Comparison of ENCODE assay signal across 6 cellular contexts in the genomic region with DNA sequence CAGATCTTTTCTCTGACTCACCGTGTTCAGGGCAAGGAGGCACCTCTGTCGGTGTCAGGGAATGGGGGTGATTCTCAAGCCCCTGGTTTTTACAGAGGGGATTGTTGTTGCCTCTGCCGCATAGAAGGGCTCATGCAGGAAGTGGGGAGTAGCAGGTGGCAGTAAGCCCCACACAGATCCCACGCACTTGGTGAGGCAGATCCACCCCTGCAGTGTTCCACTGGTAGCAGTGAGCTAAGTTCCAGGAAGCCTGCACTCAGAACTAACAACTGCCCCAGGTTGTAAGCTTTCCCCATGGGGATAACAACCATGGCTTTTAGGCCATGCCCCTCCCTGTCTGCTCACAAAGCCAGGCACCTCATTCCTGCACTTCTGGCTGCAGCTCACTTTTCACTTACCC.
DNase-seq lines count a peak whose midpoint lies in the region; ATAC-seq, FAIRE-seq and TF ChIP-seq lines count a peak whose summit lies in the region.
"Not testable (repeated sequence)": the region's sequence is repeated elsewhere in the genome, so short reads cannot be mapped to it uniquely, and the experiment has no call there.

No MANE protein-coding gene starts in this region.

- not testable (repeated sequence) for H3K4me2 ChIP-seq in DND-41 (ENCODE audit: insufficient read depth, low read length); GM12878 (ENCODE audit: control insufficient read depth, insufficient read depth)

- RAD21 ChIA-PET in GM12878 (lab: Charles Lee; ENCODE audit: unreplicated experiment), result not testable (repeated sequence)

- not testable (repeated sequence) for H3K79me2 ChIP-seq in DND-41 (ENCODE audit: insufficient read depth, low read length); GM12878 (ENCODE audit: control insufficient read depth, insufficient read depth, low read length)

- CTCF ChIA-PET in GM12878 (lab: Yijun Ruan, JAX), result not testable (repeated sequence)

- H2AFZ ChIP-seq in DND-41 (ENCODE audit: low read depth, low read length); GM12878 (ENCODE audit: control insufficient read depth, low read depth, low read length): not testable (repeated sequence)

- H4K20me1 ChIP-seq in DND-41 (ENCODE audit: insufficient read depth, low read length); GM12878 (ENCODE audit: control insufficient read depth, insufficient read depth): not testable (repeated sequence)

- SMC1A ChIA-PET in GM12878 (lab: Charles Lee; ENCODE audit: uncharacterized antibody, unreplicated experiment), result not testable (repeated sequence)

- not testable (repeated sequence) for FAIRE-seq in GM12878 (lab: Jason Lieb, UNC)

- H3K9me3 ChIP-seq in DND-41 (ENCODE audit: insufficient read depth, low read length, severe bottlenecking); GM12878 (replicated peaks; ENCODE audit: control insufficient read depth, insufficient read depth, low read length); aorta (ENCODE audit: control insufficient read depth, low read length): not testable (repeated sequence)

- BruUV-seq in GM12878 (replicated peaks; lab: Mats Ljungman, UMichigan), result not testable (repeated sequence)

- H3K36me3 ChIP-seq in DND-41 (ENCODE audit: insufficient read depth, low read length); GM12878 (ENCODE audit: control insufficient read depth in 2 of 2, insufficient read depth in 2 of 2, low read length in 1 of 2); aorta (ENCODE audit: control insufficient read depth in 1 of 2, insufficient read depth in 2 of 2, low read length in 1 of 2): not testable (repeated sequence)

- H3K27ac ChIP-seq in DND-41 (ENCODE audit: low read length); GM12878 (ENCODE audit: control insufficient read depth, insufficient read depth); aorta (ENCODE audit: low read depth in 1 of 2, low read length in 2 of 2): not testable (repeated sequence)

- TF ChIP-seq RAD21 in GM12878 (IDR thresholded peaks at IDR 0.05; ENCODE audit: insufficient read depth, low read depth, low read length), result not testable (repeated sequence)

- TF ChIP-seq EP300 in GM12878 (IDR thresholded peaks at IDR 0.05; ENCODE audit: borderline replicate concordance in 1 of 2, control insufficient read depth in 1 of 2, low read depth in 2 of 2, low read length in 2 of 2), result not testable (repeated sequence)

- not testable (repeated sequence) for H3K9ac ChIP-seq in DND-41 (ENCODE audit: low read depth, low read length); GM12878 (ENCODE audit: control insufficient read depth, insufficient read depth, low read length)

- intact Hi-C loops in GM12878 (cut with micrococcal nuclease; ENCODE audit: unreplicated experiment); aorta (cut with DNase I): not testable (repeated sequence)

- H3K4me3 ChIP-seq in DND-41 (ENCODE audit: low read depth in 1 of 2, low read length in 2 of 2); GM12878; aorta (ENCODE audit: low read length in 2 of 2): not testable (repeated sequence)

- TF ChIP-seq CTCF in DND-41 (IDR thresholded peaks at IDR 0.05; ENCODE audit: borderline replicate concordance, extremely low read depth, low read length, poor library complexity, severe bottlenecking); GM12878 (IDR thresholded peaks at IDR 0.05 in 2 of 3, conservative IDR thresholded peaks at IDR 0.05 in 1 of 3; ENCODE audit: control insufficient read depth in 2 of 3, extremely low read depth in 1 of 3, insufficient read depth in 1 of 3, low read depth in 3 of 3, low read length in 3 of 3): not testable (repeated sequence)

- ATAC-seq in DND-41 (ENCODE audit: insufficient read depth, low read depth), result peak; percentile 95
- ATAC-seq in GM18867 (IDR thresholded peaks at IDR 0.05; ENCODE audit: unreplicated experiment), result peak; percentile 44
- ATAC-seq in GM19328 (IDR thresholded peaks at IDR 0.05; ENCODE audit: unreplicated experiment), result peak; percentile 46
- ATAC-seq in HG02885 (IDR thresholded peaks at IDR 0.05; ENCODE audit: poor library complexity, unreplicated experiment), result peak; percentile 55
- ATAC-seq in GM12878, result peak; percentile 51
- ATAC-seq in aorta (ENCODE audit: low FRiP score), result peak; percentile 19

- WGBS in GM12878 (ENCODE audit: insufficient coverage, insufficient replicate concordance, low lambda C conversion rate, missing lambda C conversion rate), result no CpG with 5 or more reads among the region's 4 CpGs
- no CpG with 5 or more reads among the region's 4 CpGs for WGBS in aorta, 2 donors

- not testable (repeated sequence) for TF ChIP-seq POLR2A in GM12878 (IDR thresholded peaks at IDR 0.05; ENCODE audit: low read depth, low read length)

- in situ Hi-C loops in GM12878 (cut with MboI), result not testable (repeated sequence)

- DNase-seq in DND-41; GM12878 (ENCODE audit: low read depth, low spot score); aorta: not testable (repeated sequence)

- POLR2A ChIA-PET in GM12878 (lab: Charles Lee), result not testable (repeated sequence)

- not testable (repeated sequence) for H3K27me3 ChIP-seq in DND-41 (ENCODE audit: insufficient read depth, low read length, poor library complexity); GM12878 (replicated peaks in 1 of 2; ENCODE audit: control insufficient read depth in 2 of 2, insufficient read depth in 2 of 2, low read length in 1 of 2); aorta (ENCODE audit: control insufficient read depth in 1 of 2, insufficient read depth in 2 of 2, low read length in 1 of 2)

- H3K4me1 ChIP-seq in DND-41 (ENCODE audit: insufficient read depth, low read length); GM12878 (ENCODE audit: control insufficient read depth, insufficient read depth, low read length); aorta (ENCODE audit: control insufficient read depth in 1 of 2, insufficient read depth in 2 of 2, low read length in 2 of 2): not testable (repeated sequence)

Comparison
In these comparisons a context has a peak if more than half of its experiments do, and no peak if none do; other contexts are left out.
1. ATAC-seq: peak in every context shown above with its lines; median percentile 95 in DND-41; 55 in HG02885; 51 in GM12878; 46 in GM19328; 44 in GM18867; 19 in aorta.